ENCODE assay signal across 2 cellular contexts in the genomic region with DNA sequence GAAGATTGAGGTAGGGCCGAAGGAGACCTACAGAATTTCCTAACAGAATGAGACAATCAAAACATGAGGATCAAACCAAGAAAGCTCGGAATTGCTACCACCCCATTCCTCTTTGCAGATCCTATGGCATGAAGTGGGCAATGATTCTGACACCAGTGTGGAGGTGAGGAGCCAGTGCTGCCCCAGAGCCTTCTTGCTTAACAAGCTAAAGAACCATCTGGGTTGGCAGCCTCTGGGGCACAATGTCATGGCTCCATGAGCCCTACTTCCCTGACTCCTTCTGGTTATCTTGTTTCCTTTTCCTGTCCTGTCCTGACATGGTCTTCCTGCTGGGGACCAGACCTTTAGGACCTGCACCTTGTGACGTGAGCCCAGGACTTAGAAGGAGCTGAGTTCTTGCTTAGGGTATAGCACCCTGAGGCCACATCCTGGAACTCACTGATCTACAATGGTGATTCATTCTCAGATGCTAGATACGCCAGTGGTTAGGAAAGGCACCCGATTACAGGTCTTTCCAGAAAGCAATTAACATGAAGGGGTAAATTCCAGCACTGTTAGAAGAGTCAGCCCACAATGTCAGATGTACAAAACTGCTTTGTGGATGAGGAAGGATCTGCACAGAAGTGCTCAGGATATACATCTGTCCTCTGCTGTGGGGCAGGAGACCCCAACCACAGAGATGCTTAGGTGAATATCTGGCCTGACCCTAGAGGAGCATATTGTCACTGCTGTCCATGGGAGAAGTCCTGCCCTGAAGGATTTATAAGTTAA.
A peak's percentile ranks its signal among the peaks of the same experiment; 100 is the strongest.
TF ChIP-seq lines count a peak whose summit lies in the region.

No MANE protein-coding gene starts in this region.

TF ChIP-seq in IMR-90, 13 proteins besides CTCF, POLR2A, EP300 and RAD21:
- TF ChIP-seq ELK1 (IDR thresholded peaks at IDR 0.05; ENCODE audit: borderline replicate concordance, low read depth, low read length) (no peak), SMC3 (IDR thresholded peaks at IDR 0.05; ENCODE audit: low read depth, low read length) (no peak), NFE2L2 (IDR thresholded peaks at IDR 0.05; ENCODE audit: low read depth, low read length) (no peak), RFX5 (IDR thresholded peaks at IDR 0.05; ENCODE audit: low read depth, low read length) (no peak), RCOR1 (IDR thresholded peaks at IDR 0.05; ENCODE audit: insufficient replicate concordance, low read length) (no peak), MAZ (IDR thresholded peaks at IDR 0.05; ENCODE audit: borderline replicate concordance, low read depth, low read length) (no peak), FOS (IDR thresholded peaks at IDR 0.05; ENCODE audit: low read depth, low read length) (no peak), BHLHE40 (IDR thresholded peaks at IDR 0.05; ENCODE audit: low read depth, low read length) (no peak), USF2 (IDR thresholded peaks at IDR 0.05; ENCODE audit: low read depth, low read length) (no peak), MXI1 (IDR thresholded peaks at IDR 0.05; ENCODE audit: borderline replicate concordance, low read depth, low read length) (no peak), MAFK (IDR thresholded peaks at IDR 0.05; ENCODE audit: low read depth, low read length) (no peak), CEBPB (IDR thresholded peaks at IDR 0.05; ENCODE audit: low read depth, low read length) (no peak)
TF ChIP-seq in IMR-90: peak in this region for 0.

TF ChIP-seq in GM12878, 131 proteins besides CTCF, POLR2A, EP300 and RAD21:
- peak; percentile 58; the same call in 1 of the 2 replicates for TF ChIP-seq RUNX3 (IDR thresholded peaks at IDR 0.05; ENCODE audit: low read length)
- TF ChIP-seq YY1 (IDR thresholded peaks at IDR 0.05; ENCODE audit: low read depth, low read length): no peak
- no peak for TF ChIP-seq GATAD2B (conservative IDR thresholded peaks at IDR 0.05; ENCODE audit: low read depth)
- TF ChIP-seq IKZF1 (conservative IDR thresholded peaks at IDR 0.05): 0 out of 2 replicates have a peak, but pooled peaks have one; percentile 27
- peak in 1 of 2 experiments; percentile 15; a peak in 1 of 4 replicates for TF ChIP-seq IKZF2 (IDR thresholded peaks at IDR 0.05)
- no peak for TF ChIP-seq PKNOX1 (IDR thresholded peaks at IDR 0.05)
- no peak for TF ChIP-seq ZNF24 (IDR thresholded peaks at IDR 0.05)
